ENCODE assay signal across 16 cellular contexts in genomic region chr5:14004598-14005394, GRCh38.
"Had no signal": no experiment of that assay in that cellular context is flagged by ENCODE, and none has a peak within 500 bp of the region (broad histone marks: within the 10 kb centered on the region; RNA-seq: fewer than 3 reads in every experiment).

No MANE protein-coding gene starts in this region.

- H3K36me3 ChIP-seq: gastrocnemius medialis, heart right ventricle, left ventricle myocardium inferior, sigmoid colon had no signal

- H3K36me3 Mint-ChIP-seq: activated CD4-positive, alpha-beta memory T cell treated with anti-CD3 and anti-CD28 coated beads for 36 hours; activated naive CD4-positive, alpha-beta T cell treated with anti-CD3 and anti-CD28 coated beads, Interleukin-2, amount 50 U/mL, for 72 hours had no signal

- H3K9me3 Mint-ChIP-seq: activated CD4-positive, alpha-beta memory T cell treated with anti-CD3 and anti-CD28 coated beads for 36 hours; activated T-cell treated with anti-CD3 and anti-CD28 coated beads, Interleukin-2, amount 50 U/mL, for 4 hours; nephron had no signal

- H3K4me3 Mint-ChIP-seq: activated CD4-positive, alpha-beta memory T cell treated with anti-CD3 and anti-CD28 coated beads for 36 hours; activated T-cell treated with anti-CD3 and anti-CD28 coated beads, Interleukin-2, amount 50 U/mL, for 4 hours; nephron had no signal

- FAIRE-seq: keratinocyte had no signal

- H3K27me3 ChIP-seq: dorsolateral prefrontal cortex, gastrocnemius medialis, heart right ventricle, sigmoid colon had no signal

- DNase-seq: activated CD4-positive, alpha-beta memory T cell treated with anti-CD3 and anti-CD28 coated beads for 36 hours; activated effector memory CD4-positive, alpha-beta T cell treated with anti-CD3 and anti-CD28 coated beads, Interleukin-2, amount 50 U/mL, for 16 hours; activated T-cell treated with anti-CD3 and anti-CD28 coated beads, Interleukin-2, amount 50 U/mL, for 4 hours; cerebellar nuclear complex; dorsolateral prefrontal cortex; gastrocnemius medialis; heart right ventricle; left ventricle myocardium inferior; mesenchymal stem cell; sigmoid colon; stimulated activated CD4-positive, alpha-beta T cell treated with anti-CD3 and anti-CD28 coated beads, Interleukin-12 subunit alpha, Interleukin-12 subunit beta, amount 100 ng/mL, for 4 hours; stimulated activated naive CD4-positive, alpha-beta T cell treated with Interleukin-2 at 50 U/mL for 16 hours had no signal

- H3K4me1 Mint-ChIP-seq: nephron had no signal

- H3K4me1 ChIP-seq: left ventricle myocardium inferior, sigmoid colon had no signal

- H3K4me3 ChIP-seq: dorsolateral prefrontal cortex, gastrocnemius medialis, heart right ventricle, left ventricle myocardium inferior, sigmoid colon had no signal

- ATAC-seq: activated CD4-positive, CD25-positive, alpha-beta regulatory T cell treated with anti-CD3 and anti-CD28 coated beads, Interleukin-2, amount 50 U/mL, for 24 hours; activated naive CD4-positive, alpha-beta T cell treated with anti-CD3 and anti-CD28 coated beads, Interleukin-2, amount 50 U/mL, for 72 hours; activated T-cell treated with anti-CD3 and anti-CD28 coated beads, Interleukin-2, amount 50 U/mL, for 4 hours; gastrocnemius medialis; heart right ventricle had no signal

- H3K27ac ChIP-seq: dorsolateral prefrontal cortex, gastrocnemius medialis, heart right ventricle, left ventricle myocardium inferior, sigmoid colon had no signal

- H3K27ac Mint-ChIP-seq: activated CD4-positive, alpha-beta memory T cell treated with anti-CD3 and anti-CD28 coated beads for 36 hours; activated naive CD4-positive, alpha-beta T cell treated with anti-CD3 and anti-CD28 coated beads, Interleukin-2, amount 50 U/mL, for 72 hours; nephron had no signal

- H3K9me3 ChIP-seq: gastrocnemius medialis, sigmoid colon had no signal
